ENCODE assay signal across 13 cellular contexts in genomic region chr13:44271915-44272341, GRCh38.
DNase-seq lines count a peak whose midpoint lies in the region; ATAC-seq and TF ChIP-seq lines count a peak whose summit lies in the region.
"Had no signal": no experiment of that assay in that cellular context is flagged by ENCODE, and none has a peak within 500 bp of the region (broad histone marks: within the 10 kb centered on the region; RNA-seq: fewer than 3 reads in every experiment).

No MANE protein-coding gene starts in this region.

- H3K27ac Mint-ChIP-seq in glutamatergic neuron (ENCODE audit: unreplicated experiment) = no peak overlapping the region
- H3K27ac Mint-ChIP-seq: mesothelial cell of epicardium had no signal

- H3K27ac ChIP-seq in ACC112 (ENCODE audit: low read depth, low read length) (peak overlapping the region; percentile 81), RWPE2 (ENCODE audit: poor library complexity, severe bottlenecking) (peak overlapping the region; percentile 54)
- H3K27ac ChIP-seq: BLaER1 treated with 17β-estradiol and CSF1 and Interleukin-3, amounts not matched to agents 10 nM and 100 nM had no signal

- no peaks in the 10 kb centered on the region for H3K27me3 ChIP-seq in ACC112 (ENCODE audit: insufficient read depth, low read length)
- H3K27me3 ChIP-seq in RWPE2 (ENCODE audit: insufficient read depth, poor library complexity, severe bottlenecking) = no peaks in the 10 kb centered on the region
- H3K27me3 ChIP-seq: BLaER1 treated with 17β-estradiol and CSF1 and Interleukin-3, amounts not matched to agents 10 nM and 100 nM had no signal

- H3K4me1 ChIP-seq in ACC112 (ENCODE audit: control insufficient read depth, insufficient read depth, low read length, unreplicated experiment) = peaks cover 54% of the 10 kb centered on the region
- H3K4me1 ChIP-seq in RWPE2 (ENCODE audit: insufficient read depth, poor library complexity, severe bottlenecking) = peaks cover 26% of the 10 kb centered on the region

- peaks cover 8% of the 10 kb centered on the region for H3K4me1 Mint-ChIP-seq in glutamatergic neuron (ENCODE audit: low read depth, unreplicated experiment)

- peaks cover 2% of the 10 kb centered on the region for H3K9me3 Mint-ChIP-seq in glutamatergic neuron (ENCODE audit: unreplicated experiment)
- H3K9me3 Mint-ChIP-seq: mesothelial cell of epicardium had no signal

- H3K36me3 ChIP-seq in ACC112 (ENCODE audit: insufficient read depth, low read length) (no peaks in the 10 kb centered on the region), RWPE2 (ENCODE audit: low read depth) (no peaks in the 10 kb centered on the region)
- H3K36me3 ChIP-seq: BLaER1 treated with 17β-estradiol and CSF1 and Interleukin-3, amounts not matched to agents 10 nM and 100 nM had no signal

- ATAC-seq in RWPE2 (ENCODE audit: low read depth) (no peak), HG03521 (IDR thresholded peaks at IDR 0.05; ENCODE audit: unreplicated experiment) (no peak), GM18502 (IDR thresholded peaks at IDR 0.05; ENCODE audit: poor library complexity, unreplicated experiment) (no peak)

- no peak overlapping the region for H2AFZ ChIP-seq in ACC112 (ENCODE audit: low read length, unreplicated experiment)

- TF ChIP-seq CTCF in RWPE2 (IDR thresholded peaks at IDR 0.05; ENCODE audit: poor library complexity, severe bottlenecking) = no peak
- no peak for TF ChIP-seq CTCF in glutamatergic neuron (IDR thresholded peaks at IDR 0.05; ENCODE audit: partially characterized antibody, unreplicated experiment)

- peak overlapping the region; percentile 1 for H3K4me3 Mint-ChIP-seq in glutamatergic neuron (ENCODE audit: unreplicated experiment)
- H3K4me3 Mint-ChIP-seq: mesothelial cell of epicardium had no signal

- no peaks in the 10 kb centered on the region for H3K9me3 ChIP-seq in RWPE2 (ENCODE audit: severe bottlenecking)

- no peaks in the 10 kb centered on the region for H3K79me2 ChIP-seq in ACC112 (ENCODE audit: control insufficient read depth, insufficient read depth, low read length, unreplicated experiment)

- H3K4me3 ChIP-seq in ACC112 (ENCODE audit: low read depth, low read length) (no peak overlapping the region), RWPE2 (ENCODE audit: severe bottlenecking) (no peak overlapping the region)
- H3K4me3 ChIP-seq: BLaER1 treated with 17β-estradiol and CSF1 and Interleukin-3, amounts not matched to agents 10 nM and 100 nM had no signal

- no peaks in the 10 kb centered on the region for H3K36me3 Mint-ChIP-seq in glutamatergic neuron (ENCODE audit: unreplicated experiment)
- H3K36me3 Mint-ChIP-seq: mesothelial cell of epicardium had no signal

- peaks cover 2% of the 10 kb centered on the region for H3K27me3 Mint-ChIP-seq in glutamatergic neuron (ENCODE audit: unreplicated experiment)

- no peak for DNase-seq in RWPE2 (ENCODE audit: low spot score)
- DNase-seq in glutamatergic neuron = peak; percentile 29
- peak; percentile 36 for DNase-seq in pons (ENCODE audit: low spot score)
- no peak for DNase-seq in NCI-H510A (lab: John Stamatoyannopoulos, UW)
- DNase-seq in DMS 273 treated with DMSO at 0.1 percent for 48 hours (lab: John Stamatoyannopoulos, UW) = no peak
- DNase-seq: activated CD4-positive, alpha-beta T cell treated with anti-CD3 and anti-CD28 coated beads, Interleukin-2, amount 50 U/mL, for 4 hours; NCI-H446; stimulated activated CD4-positive, alpha-beta T cell treated with anti-CD3 and anti-CD28 coated beads, Interleukin-4, amount 100 ng/mL, for 4 hours had no signal

Comparison
In these comparisons a context has a peak if more than half of its experiments do, and no peak if none do; other contexts are left out.
1. DNase-seq: peak in glutamatergic neuron (single experiment) and pons (single experiment); none in RWPE2 (single experiment), NCI-H510A (single experiment) and DMS 273 treated with DMSO at 0.1 percent for 48 hours (single experiment).